Comparison of ENCODE assay signal across 13 cellular contexts in the genomic region with DNA sequence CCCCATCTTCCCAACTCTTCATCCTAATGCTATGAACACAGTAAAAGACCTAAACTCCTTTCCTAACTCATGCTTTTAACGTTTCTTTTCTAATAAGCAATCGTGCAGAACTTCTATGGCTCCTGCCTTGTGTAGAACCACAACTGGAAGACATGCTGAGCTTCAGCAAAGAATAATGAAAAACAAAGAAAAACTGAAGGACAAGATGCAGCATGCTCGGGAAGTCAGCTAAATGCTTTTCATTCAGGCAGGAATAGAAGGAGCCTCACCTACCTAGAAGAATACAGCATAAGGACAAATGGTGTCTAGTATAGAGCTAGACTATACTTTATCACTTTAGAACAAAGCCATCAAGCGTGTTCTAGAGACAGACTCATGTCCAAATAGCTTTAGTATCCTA. TPM values are rescaled to one million over a fixed set of nuclear protein-coding genes. Genes with fewer than 3 reads are reported as not detected.
DNase-seq lines count a peak whose midpoint lies in the region; TF ChIP-seq lines count a peak whose summit lies in the region.
"Had no signal": no experiment of that assay in that cellular context is flagged by ENCODE, and none has a peak within 500 bp of the region (broad histone marks: within the 10 kb centered on the region; RNA-seq: fewer than 3 reads in every experiment).

No MANE protein-coding gene starts in this region.

- no peaks in the 10 kb centered on the region for H3K27me3 Mint-ChIP-seq in Calu3 (ENCODE audit: unreplicated experiment)
- H3K27me3 Mint-ChIP-seq: activated CD4-positive, alpha-beta memory T cell treated with anti-CD3 and anti-CD28 coated beads, Interleukin-2, amount 10 ng/mL, durations not matched to agents 7 days and 5 days; activated T-helper 17 cell treated with anti-CD3 and anti-CD28 coated beads, Interleukin-2, amount 50 U/mL, for 72 hours had no signal

- TF ChIP-seq POLR2A in thyroid gland (IDR thresholded peaks at IDR 0.05) (no peak), stomach (IDR thresholded peaks at IDR 0.05) (no peak)

- H3K4me3 ChIP-seq in coronary artery = peak overlapping the region; percentile 51
- H3K4me3 ChIP-seq in muscle layer of duodenum (ENCODE audit: low read depth in 1 of 2, low read length in 2 of 2) = no peak overlapping the region
- no peak overlapping the region for H3K4me3 ChIP-seq in thyroid gland (replicated peaks in 1 of 3)
- H3K4me3 ChIP-seq in stomach = no peak overlapping the region

- TF ChIP-seq CTCF in RWPE1 (conservative IDR thresholded peaks at IDR 0.05; ENCODE audit: low read depth) (no peak), coronary artery (IDR thresholded peaks at IDR 0.05) (no peak), thyroid gland (IDR thresholded peaks at IDR 0.05) (no peak), stomach (IDR thresholded peaks at IDR 0.05) (no peak), Calu3 (IDR thresholded peaks at IDR 0.05; ENCODE audit: unreplicated experiment) (no peak)

- H3K27ac Mint-ChIP-seq in Calu3 (ENCODE audit: unreplicated experiment) = no peak overlapping the region
- H3K27ac Mint-ChIP-seq: activated CD4-positive, alpha-beta memory T cell treated with anti-CD3 and anti-CD28 coated beads, Interleukin-2, amount 10 ng/mL, durations not matched to agents 7 days and 5 days; activated T-helper 17 cell treated with anti-CD3 and anti-CD28 coated beads, Interleukin-2, amount 50 U/mL, for 72 hours had no signal

- no peaks in the 10 kb centered on the region for H3K36me3 ChIP-seq in muscle layer of duodenum (ENCODE audit: control insufficient read depth in 1 of 2, insufficient read depth in 2 of 2, low read length in 2 of 2)
- H3K36me3 ChIP-seq in thyroid gland = no peaks in the 10 kb centered on the region
- no peaks in the 10 kb centered on the region for H3K36me3 ChIP-seq in stomach

- H3K36me3 Mint-ChIP-seq in Calu3 (ENCODE audit: insufficient read depth, unreplicated experiment) = no peaks in the 10 kb centered on the region

- no peak for DNase-seq in RWPE1 (ENCODE audit: low spot score)
- no peak for DNase-seq in coronary artery (ENCODE audit: low spot score)
- no peak for DNase-seq in thyroid gland
- no peak for DNase-seq in NCI-H2081 treated with DMSO at 0.1 percent for 48 hours (lab: John Stamatoyannopoulos, UW)
- no peak for DNase-seq in stomach
- no peak for DNase-seq in Calu3
- DNase-seq: activated CD4-positive, alpha-beta memory T cell treated with anti-CD3 and anti-CD28 coated beads, Interleukin-2, amount 10 ng/mL, durations not matched to agents 7 days and 5 days; NCI-H1105; NCI-H2227 treated with DMSO at 0.1 percent for 48 hours; stimulated activated naive CD8-positive, alpha-beta T cell treated with anti-CD3 and anti-CD28 coated beads, Interleukin-15, Interleukin-2, amounts not matched to agents 100 U/mL and 50 U/mL, for 24 hours had no signal

- POLR2A ChIA-PET in RWPE1 (lab: Yijun Ruan, JAX; ENCODE audit: low non-redundant PET) = no interaction called here

- BruUV-seq in Calu3 (replicated peaks; lab: Mats Ljungman, UMichigan) = no TSS peak

- no peaks in the 10 kb centered on the region for H3K9me3 Mint-ChIP-seq in Calu3 (ENCODE audit: low read depth, unreplicated experiment)
- H3K9me3 Mint-ChIP-seq: activated CD4-positive, alpha-beta memory T cell treated with anti-CD3 and anti-CD28 coated beads, Interleukin-2, amount 10 ng/mL, durations not matched to agents 7 days and 5 days; activated T-helper 17 cell treated with anti-CD3 and anti-CD28 coated beads, Interleukin-2, amount 50 U/mL, for 72 hours had no signal

- no peaks in the 10 kb centered on the region for H3K9me3 ChIP-seq in muscle layer of duodenum (ENCODE audit: control insufficient read depth in 1 of 2, low read length in 2 of 2)
- no peaks in the 10 kb centered on the region for H3K9me3 ChIP-seq in thyroid gland
- H3K9me3 ChIP-seq in stomach = no peaks in the 10 kb centered on the region

- H3K27me3 ChIP-seq in muscle layer of duodenum (ENCODE audit: low read depth, low read length) (no peaks in the 10 kb centered on the region), thyroid gland (no peaks in the 10 kb centered on the region), stomach (no peaks in the 10 kb centered on the region)

- no peak overlapping the region for H3K4me3 Mint-ChIP-seq in Calu3 (ENCODE audit: low read depth, unreplicated experiment)
- H3K4me3 Mint-ChIP-seq: activated CD4-positive, alpha-beta memory T cell treated with anti-CD3 and anti-CD28 coated beads, Interleukin-2, amount 10 ng/mL, durations not matched to agents 7 days and 5 days; activated T-helper 17 cell treated with anti-CD3 and anti-CD28 coated beads, Interleukin-2, amount 50 U/mL, for 72 hours had no signal

- H3K4me1 ChIP-seq in muscle layer of duodenum (ENCODE audit: control insufficient read depth in 1 of 2, insufficient read depth in 2 of 2, low read length in 2 of 2) (peaks cover 14 to 21% of the 10 kb centered on the region in 2 donors), thyroid gland (peaks cover 30 to 34% of the 10 kb centered on the region in 2 donors), stomach (peaks cover 13 to 68% (median 41%) of the 10 kb centered on the region in 4 donors)

- no peak for TF ChIP-seq EP300 in stomach (IDR thresholded peaks at IDR 0.05)

- CTCF ChIA-PET in RWPE1 (lab: Yijun Ruan, JAX) = interaction anchor here (0.6 kb wide), 1 partner anchor 12 kb away, joined by 3 read pairs; no protein-coding TSS in a partner anchor
- CTCF ChIA-PET in Calu3 (lab: Charles Lee) = interaction anchor here (0.7 to 1.3 kb wide), 3 partner anchors 62 to 417 kb away, joined by 4 to 6 read pairs (median 4); no protein-coding TSS in a partner anchor

- 35 to 38% methylated on average over 4 of the region's 4 CpGs for WGBS in thyroid gland, 2 donors
- WGBS in stomach, 5 donors = 49 to 63% (median 56%) methylated on average over 4 of the region's 4 CpGs

- H3K27ac ChIP-seq in RWPE1 (peak overlapping the region; percentile 77), coronary artery (peak overlapping the region in 1 of 2 donors; percentile 68), muscle layer of duodenum (ENCODE audit: low read length) (peak overlapping the region; percentile 19), thyroid gland (peak overlapping the region; percentile 56 to 64 (median 57)), stomach (peak overlapping the region in 1 of 5 donors; percentile 22)
- H3K27ac ChIP-seq: C4-2B had no signal

- intact Hi-C loops in thyroid gland (cut with DNase I) (no loop called here), stomach (cut with DNase I; ENCODE audit: low total_unique reads) (no loop called here), Calu3 (cut with micrococcal nuclease; ENCODE audit: unreplicated experiment) (no loop called here)

- peaks cover 22% of the 10 kb centered on the region for H3K4me1 Mint-ChIP-seq in Calu3 (ENCODE audit: low read depth, unreplicated experiment)

RNA-seq across cellular contexts. Expression of a gene that starts 45.9 kb away (rescaled TPM):
- total RNA-seq in thyroid gland = 10 to 100 TPM; 21.4 to 28.2 (median 25.0) TPM
- 10 to 100 TPM; 12.5 to 20.4 (median 19.3) TPM for total RNA-seq in stomach
- 1 to 10 TPM; 2.6 to 4.9 (median 3.7) TPM for polyA plus RNA-seq in stomach
- total RNA-seq in Calu3 (2022) = 17.4 and 19.2 TPM in 2 replicates
